12 cellular contexts compared by ENCODE assay signal in genomic region chr6:3454206-3455016, GRCh38. TPM values are rescaled to one million over a fixed set of nuclear protein-coding genes. Genes with fewer than 3 reads are reported as not detected.
DNase-seq lines count a peak whose midpoint lies in the region; ATAC-seq, FAIRE-seq and TF ChIP-seq lines count a peak whose summit lies in the region.
"Had no signal": no experiment of that assay in that cellular context is flagged by ENCODE, and none has a peak within 500 bp of the region (broad histone marks: within the 10 kb centered on the region; RNA-seq: fewer than 3 reads in every experiment).

No MANE protein-coding gene starts in this region.

- intact Hi-C loops in GM12878 (cut with micrococcal nuclease; ENCODE audit: unreplicated experiment): loop anchor here (2.0 to 5.0 kb wide), 2 partner anchors 176 to 278 kb away; no protein-coding TSS in a partner anchor
- intact Hi-C loops in CD4-positive, alpha-beta T cell (cut with DNase I, micrococcal nuclease): loop anchor here (2.0 to 10.0 kb wide), 7 partner anchors 40 to 690 kb away; partner anchors contain the start of genes ECI2 (in 1 of the 2), PSMG4 (in 1 of the 2) and WRNIP1 (in 1 of the 2)

- H3K4me1 ChIP-seq in GM12878 (ENCODE audit: control insufficient read depth, insufficient read depth, low read length) (peaks cover 12% of the 10 kb centered on the region; the same call in 1 of the 2 replicates), stomach smooth muscle (ENCODE audit: control insufficient read depth, insufficient read depth, low read length) (peaks cover 23% of the 10 kb centered on the region)

- in situ Hi-C loops in GM12878 (cut with MboI): no loop called here

- CTCF ChIA-PET in GM12878 (lab: Yijun Ruan, JAX): interaction anchor here (0.6 to 4.9 kb wide), 19 partner anchors 11 to 379 kb away, joined by 3 to 55 read pairs (median 5); no protein-coding TSS in a partner anchor
- CTCF ChIA-PET in CD4-positive, alpha-beta T cell (lab: Charles Lee): no interaction called here

- no peak overlapping the region for H2AFZ ChIP-seq in GM12878 (ENCODE audit: control insufficient read depth, low read depth, low read length)

- POLR2A ChIA-PET in GM12878 (lab: Charles Lee): interaction anchor here (1.0 to 1.6 kb wide), 3 partner anchors 38 to 130 kb away, joined by 3 to 4 read pairs (median 3); no protein-coding TSS in a partner anchor
- POLR2A ChIA-PET in CD4-positive, alpha-beta T cell (lab: Charles Lee): interaction anchor here (0.9 to 1.5 kb wide), 4 partner anchors 21 to 175 kb away, joined by 3 read pairs; no protein-coding TSS in a partner anchor

- TF ChIP-seq POLR2A in GM12878 (IDR thresholded peaks at IDR 0.05; ENCODE audit: low read depth, low read length): no peak

- no peak overlapping the region for H3K4me3 ChIP-seq in GM12878
- peak overlapping the region; percentile 76 to 81 for H3K4me3 ChIP-seq in stomach smooth muscle (ENCODE audit: low read length in 2 of 2)

- H3K9ac ChIP-seq in GM12878 (ENCODE audit: control insufficient read depth, insufficient read depth, low read length) (no peak overlapping the region), stomach smooth muscle (ENCODE audit: low read length in 2 of 2) (peak overlapping the region in 1 of 2 donors; percentile 48)

- SMC1A ChIA-PET in GM12878 (lab: Charles Lee; ENCODE audit: uncharacterized antibody, unreplicated experiment): interaction anchor here (1.0 to 5.1 kb wide), 14 partner anchors 8 to 335 kb away, joined by 3 to 46 read pairs (median 6); no protein-coding TSS in a partner anchor

- H3K27ac ChIP-seq in GM12878 (ENCODE audit: control insufficient read depth, insufficient read depth) (no peak overlapping the region), stomach smooth muscle (ENCODE audit: low read length) (no peak overlapping the region)
- H3K27ac ChIP-seq in CD4-positive, alpha-beta T cell (ENCODE audit: low read depth, low read length): no peak overlapping the region

- H4K20me1 ChIP-seq in GM12878 (ENCODE audit: control insufficient read depth, insufficient read depth): no peaks in the 10 kb centered on the region

- H3K79me2 ChIP-seq in GM12878 (ENCODE audit: control insufficient read depth, insufficient read depth, low read length): no peaks in the 10 kb centered on the region

- RAD21 ChIA-PET in GM12878 (lab: Charles Lee; ENCODE audit: unreplicated experiment): interaction anchor here (0.8 to 3.2 kb wide), 19 partner anchors 11 to 277 kb away, joined by 3 to 22 read pairs (median 6); no protein-coding TSS in a partner anchor

- H3K9me3 ChIP-seq in GM12878 (replicated peaks; ENCODE audit: control insufficient read depth, insufficient read depth, low read length) (no peaks in the 10 kb centered on the region; the same call in 2 of the 3 replicates), stomach smooth muscle (ENCODE audit: control insufficient read depth in 2 of 2, low read length in 2 of 2) (no peaks in the 10 kb centered on the region)
- H3K9me3 ChIP-seq in CD4-positive, alpha-beta T cell (ENCODE audit: control insufficient read depth, low read length): no peaks in the 10 kb centered on the region
- H3K9me3 ChIP-seq: MG63 had no signal

- H3K27me3 ChIP-seq in GM12878 (replicated peaks in 1 of 2; ENCODE audit: control insufficient read depth in 2 of 2, insufficient read depth in 2 of 2, low read length in 1 of 2) (peaks cover 7 to 8% of the 10 kb centered on the region in 2 experiments; a peak in 3 of 4 replicates), stomach smooth muscle (ENCODE audit: control insufficient read depth in 1 of 2, insufficient read depth in 2 of 2, low read length in 2 of 2) (no peaks in the 10 kb centered on the region)
- H3K27me3 ChIP-seq in CD4-positive, alpha-beta T cell (ENCODE audit: control insufficient read depth, insufficient read depth, low read length): peaks cover 6% of the 10 kb centered on the region
- H3K27me3 ChIP-seq: MG63 had no signal

- DNase-seq in NCI-H2227 treated with DMSO at 0.1 percent for 48 hours (lab: John Stamatoyannopoulos, UW) (peak; percentile 57), NCI-H2227 (lab: John Stamatoyannopoulos, UW; ENCODE audit: unreplicated experiment) (no peak), GM12878 (ENCODE audit: low read depth, low spot score) (no peak), iris pigment epithelial cell (ENCODE audit: low read depth) (peak; percentile 7), mucosa of gallbladder (ENCODE audit: low spot score) (no peak)
- DNase-seq in CD4-positive, alpha-beta T cell: no peak
- DNase-seq: MG63, Right ventricle myocardium superior had no signal

- TF ChIP-seq CTCF in GM12878 (IDR thresholded peaks at IDR 0.05 in 2 of 3, conservative IDR thresholded peaks at IDR 0.05 in 1 of 3; ENCODE audit: control insufficient read depth in 2 of 3, extremely low read depth in 1 of 3, insufficient read depth in 1 of 3, low read depth in 3 of 3, low read length in 3 of 3): no peak
- TF ChIP-seq CTCF in CD4-positive, alpha-beta T cell (IDR thresholded peaks at IDR 0.05): no peak

- no peak for TF ChIP-seq RAD21 in GM12878 (IDR thresholded peaks at IDR 0.05; ENCODE audit: insufficient read depth, low read depth, low read length)

- H3K27ac Mint-ChIP-seq in CD4-positive, alpha-beta T cell: no peak overlapping the region
- H3K27ac Mint-ChIP-seq: activated CD4-positive, alpha-beta T cell treated with anti-CD3 and anti-CD28 coated beads for 36 hours; activated naive CD4-positive, alpha-beta T cell treated with anti-CD3 and anti-CD28 coated beads for 36 hours had no signal

- peaks cover 5% of the 10 kb centered on the region for H3K36me3 Mint-ChIP-seq in CD4-positive, alpha-beta T cell (ENCODE audit: low read depth)

- FAIRE-seq in GM12878 (lab: Jason Lieb, UNC): no peak

- 52% methylated on average over 7 of the region's 7 CpGs for WGBS in GM12878 (ENCODE audit: insufficient coverage, insufficient replicate concordance, low lambda C conversion rate, missing lambda C conversion rate)

- no peak overlapping the region for H3K4me2 ChIP-seq in GM12878 (ENCODE audit: control insufficient read depth, insufficient read depth)

- TSS peak; percentile 52 for BruUV-seq in GM12878 (replicated peaks; lab: Mats Ljungman, UMichigan)

- ATAC-seq in GM12878: no peak
- ATAC-seq in GM21825 (IDR thresholded peaks at IDR 0.05; ENCODE audit: unreplicated experiment): no peak
- ATAC-seq in CD4-positive, alpha-beta T cell (ENCODE audit: poor library complexity): no peak

- H3K4me1 Mint-ChIP-seq in CD4-positive, alpha-beta T cell (ENCODE audit: low read depth): peaks cover 14% of the 10 kb centered on the region

- H3K36me3 ChIP-seq in GM12878 (ENCODE audit: control insufficient read depth in 2 of 2, insufficient read depth in 2 of 2, low read length in 1 of 2): no peaks in the 10 kb centered on the region
- no peaks in the 10 kb centered on the region for H3K36me3 ChIP-seq in stomach smooth muscle (ENCODE audit: control insufficient read depth in 2 of 2, insufficient read depth in 2 of 2, low read length in 2 of 2)
- H3K36me3 ChIP-seq: MG63 had no signal

- no peak overlapping the region for H3K4me3 Mint-ChIP-seq in CD4-positive, alpha-beta T cell
- H3K4me3 Mint-ChIP-seq: activated CD4-positive, alpha-beta T cell treated with anti-CD3 and anti-CD28 coated beads for 36 hours; activated naive CD4-positive, alpha-beta T cell treated with anti-CD3 and anti-CD28 coated beads for 36 hours had no signal

- peaks cover under 1% of the 10 kb centered on the region for H3K9me3 Mint-ChIP-seq in CD4-positive, alpha-beta T cell

- peaks cover 6% of the 10 kb centered on the region for H3K27me3 Mint-ChIP-seq in CD4-positive, alpha-beta T cell

- no peak for TF ChIP-seq EP300 in GM12878 (IDR thresholded peaks at IDR 0.05; ENCODE audit: borderline replicate concordance in 1 of 2, control insufficient read depth in 1 of 2, low read depth in 2 of 2, low read length in 2 of 2)

TF ChIP-seq in GM12878, 131 proteins besides CTCF, POLR2A, EP300 and RAD21 (continues in another document):
- TF ChIP-seq HDAC6 (IDR thresholded peaks at IDR 0.05; ENCODE audit: unreplicated experiment): no peak
- TF ChIP-seq CHD2 (IDR thresholded peaks at IDR 0.05; ENCODE audit: borderline replicate concordance, low read depth, low read length): no peak
- no peak for TF ChIP-seq MLLT1 (IDR thresholded peaks at IDR 0.05)
- TF ChIP-seq HDAC2 (IDR thresholded peaks at IDR 0.05): no peak
- TF ChIP-seq BRCA1 (IDR thresholded peaks at IDR 0.05; ENCODE audit: low read depth, low read length): no peak
- no peak for TF ChIP-seq BCL11A (IDR thresholded peaks at IDR 0.05; ENCODE audit: low read depth, low read length)

RNA-seq across cellular contexts. Expression of gene SLC22A23, which starts 2.4 kb away (rescaled TPM):
- total RNA-seq in GM12878 (2013; cell fraction: nucleolus; rRNA removed): 117 and 146 TPM in 2 replicates
- total RNA-seq in GM12878 (2014; rRNA removed) (1.7 and 1.9 TPM in 2 replicates), GM12878 (2014; rRNA removed; fragmentation: Illumina TruSeq; extraction: Trizol) (0.67 and 0.88 TPM in 2 replicates), GM12878 (2021) (2.4 and 3.0 TPM in 2 replicates), mucosa of gallbladder (46.0 TPM)
- 0.80 TPM for polyA plus RNA-seq in GM12878 (2011; ENCODE audit: low read depth)
- polyA plus RNA-seq in GM12878 (2011; rRNA removed) (0.14 and 0.42 TPM in 2 replicates), GM12878 (2014; fragmentation: Illumina TruSeq; extraction: Trizol) (0.33 and 0.94 TPM in 2 replicates), GM12878 (2014; fragmentation: Nextera tagmentation; extraction: Ambion mirVana) (under 1 TPM; 0.20 to 0.24 TPM), GM12878 (2014; rRNA removed) (1.1 and 1.4 TPM in 2 replicates), GM12878 (2016; fragmentation: Nextera tagmentation; extraction: Ambion mirVana) (under 1 TPM; 0.55 to 0.81 TPM)
- 0.52 and 0.57 TPM in 2 replicates for polyA plus RNA-seq in GM12878 (2011; cell fraction: cytosol; rRNA removed)
- polyA plus RNA-seq in GM12878 (2011; cell fraction: nucleus; rRNA removed): 1.6 and 1.9 TPM in 2 replicates
- 1.1 and 1.5 TPM in 2 replicates for polyA plus RNA-seq in GM12878 (2012)
- polyA minus RNA-seq in GM12878 (2011; rRNA and poly(A)+ RNA removed): 1.0 and 1.3 TPM in 2 replicates
- polyA minus RNA-seq in GM12878 (2011; cell fraction: cytosol; rRNA and poly(A)+ RNA removed): not detected in 2 replicates
- polyA minus RNA-seq in GM12878 (2011; cell fraction: nucleus; rRNA and poly(A)+ RNA removed): 2.2 and 2.7 TPM in 2 replicates
- total RNA-seq in CD4-positive, alpha-beta T cell: 10 to 100 TPM; 13.4 to 13.6 TPM

Comparison
In these comparisons a context has a peak if more than half of its experiments do, and no peak if none do; other contexts are left out.
1. DNase-seq: peak in NCI-H2227 treated with DMSO at 0.1 percent for 48 hours (single experiment) and iris pigment epithelial cell (single experiment); none in NCI-H2227 (single experiment), GM12878 (single experiment), mucosa of gallbladder (single experiment) and CD4-positive, alpha-beta T cell (0 of 10).